32 cellular contexts compared by ENCODE assay signal in genomic region chr4:68751138-68751537, GRCh38.
"Had no signal": no experiment of that assay in that cellular context is flagged by ENCODE, and none has a peak within 500 bp of the region (broad histone marks: within the 10 kb centered on the region; RNA-seq: fewer than 3 reads in every experiment).

No MANE protein-coding gene starts in this region.

- H3K4me1 Mint-ChIP-seq: activated CD4-positive, alpha-beta T cell treated with anti-CD3 and anti-CD28 coated beads for 36 hours; activated CD4-positive, alpha-beta T cell treated with anti-CD3 and anti-CD28 coated beads, Interleukin-2, amount 10 ng/mL, durations not matched to agents 24 days and 14 days; activated CD8-positive, alpha-beta memory T cell treated with anti-CD3 and anti-CD28 coated beads, Interleukin-2, amount 10 ng/mL, durations not matched to agents 7 days and 5 days; activated naive CD4-positive, alpha-beta T cell treated with anti-CD3 and anti-CD28 coated beads, Interleukin-2, amount 10 ng/mL, durations not matched to agents 7 days and 5 days; activated naive CD8-positive, alpha-beta T cell treated with anti-CD3 and anti-CD28 coated beads, Interleukin-2, amount 10 ng/mL, durations not matched to agents 7 days and 5 days; brain; central memory CD8-positive, alpha-beta T cell; T-helper 17 cell had no signal

- ATAC-seq: activated CD4-positive, alpha-beta T cell treated with anti-CD3 and anti-CD28 coated beads for 36 hours; activated CD8-positive, alpha-beta memory T cell treated with anti-CD3 and anti-CD28 coated beads, Interleukin-2, amount 10 ng/mL, durations not matched to agents 7 days and 5 days; activated CD8-positive, alpha-beta T cell treated with anti-CD3 and anti-CD28 coated beads, Interleukin-2, amount 10 ng/mL, durations not matched to agents 7 days and 5 days; activated naive CD4-positive, alpha-beta T cell treated with anti-CD3 and anti-CD28 coated beads, Interleukin-2, amount 50 U/mL, for 72 hours; effector memory CD8-positive, alpha-beta T cell; foreskin keratinocyte; gastrocnemius medialis; heart right ventricle; T-helper 17 cell had no signal

- DNase-seq: activated CD4-positive, alpha-beta memory T cell treated with anti-CD3 and anti-CD28 coated beads for 36 hours; activated CD4-positive, alpha-beta T cell treated with anti-CD3 and anti-CD28 coated beads for 36 hours; activated CD4-positive, alpha-beta T cell treated with anti-CD3 and anti-CD28 coated beads, Interleukin-2, amount 10 ng/mL, durations not matched to agents 24 days and 14 days; activated CD4-positive, CD25-positive, alpha-beta regulatory T cell; activated CD4-positive, CD25-positive, alpha-beta regulatory T cell treated with anti-CD3 and anti-CD28 coated beads, Interleukin-2, amount 50 U/mL, for 72 hours; activated CD8-positive, alpha-beta memory T cell treated with anti-CD3 and anti-CD28 coated beads, Interleukin-2, amount 10 ng/mL, durations not matched to agents 7 days and 5 days; activated CD8-positive, alpha-beta memory T cell treated with anti-CD3 and anti-CD28 coated beads, Interleukin-2, amount 50 U/mL, for 4 hours; activated CD8-positive, alpha-beta T cell treated with anti-CD3 and anti-CD28 coated beads, Interleukin-2, amount 10 ng/mL, durations not matched to agents 7 days and 5 days; activated effector memory CD4-positive, alpha-beta T cell treated with anti-CD3 and anti-CD28 coated beads, Interleukin-2, amount 50 U/mL, for 16 hours; activated naive CD4-positive, alpha-beta T cell treated with anti-CD3 and anti-CD28 coated beads, Interleukin-2, amount 10 ng/mL, durations not matched to agents 7 days and 5 days; activated naive CD8-positive, alpha-beta T cell treated with anti-CD3 and anti-CD28 coated beads, Interleukin-2, amount 10 ng/mL, durations not matched to agents 7 days and 5 days; activated T-cell treated with anti-CD3 and anti-CD28 coated beads, Interleukin-2, amount 50 U/mL, for 1 hour; activated T-cell treated with anti-CD3 and anti-CD28 coated beads, Interleukin-2, amount 50 U/mL, for 48 hours; cortex of kidney; dermis blood vessel endothelial cell; effector CD4-positive, alpha-beta T cell; effector memory CD8-positive, alpha-beta T cell; erythroblast; foreskin keratinocyte; gastrocnemius medialis; heart right ventricle; T-helper 1 cell; T-helper 17 cell had no signal

- H3K27ac ChIP-seq: ascending aorta, breast epithelium, cardiac muscle cell, esophagus muscularis mucosa, foreskin keratinocyte, gastrocnemius medialis, heart right ventricle had no signal

- H3K4me1 ChIP-seq: ascending aorta, breast epithelium, esophagus muscularis mucosa, gastrocnemius medialis, heart right ventricle had no signal

- H3K4me3 ChIP-seq: ascending aorta, breast epithelium, cardiac muscle cell, esophagus muscularis mucosa, gastrocnemius medialis, heart right ventricle had no signal

- H3K27me3 ChIP-seq: ascending aorta, breast epithelium, cardiac muscle cell, esophagus muscularis mucosa, foreskin keratinocyte, gastrocnemius medialis, heart right ventricle had no signal

- H3K36me3 Mint-ChIP-seq: activated CD4-positive, alpha-beta memory T cell treated with anti-CD3 and anti-CD28 coated beads for 36 hours; activated CD8-positive, alpha-beta memory T cell treated with anti-CD3 and anti-CD28 coated beads, Interleukin-2, amount 10 ng/mL, durations not matched to agents 7 days and 5 days; activated naive CD4-positive, alpha-beta T cell treated with anti-CD3 and anti-CD28 coated beads, Interleukin-2, amount 10 ng/mL, durations not matched to agents 7 days and 5 days; activated naive CD4-positive, alpha-beta T cell treated with anti-CD3 and anti-CD28 coated beads, Interleukin-2, amount 50 U/mL, for 72 hours; activated naive CD8-positive, alpha-beta T cell treated with anti-CD3 and anti-CD28 coated beads, Interleukin-2, amount 10 ng/mL, durations not matched to agents 7 days and 5 days; brain had no signal

- H3K9me3 Mint-ChIP-seq: activated CD4-positive, alpha-beta T cell treated with anti-CD3 and anti-CD28 coated beads, Interleukin-2, amount 10 ng/mL, durations not matched to agents 24 days and 14 days; activated T-helper 1 cell treated with anti-CD3 and anti-CD28 coated beads, Interleukin-12 subunit alpha, Interleukin-12 subunit beta, Interleukin-2, Interleukin-4 antibody, amounts not matched to agents 30 ng/mL and 10 ng/mL and 1 ng/mL, durations not matched to agents 14 hours and 24 hours and 36 hours; effector memory CD8-positive, alpha-beta T cell had no signal

- H3K9me3 ChIP-seq: ascending aorta, breast epithelium, esophagus muscularis mucosa, gastrocnemius medialis had no signal

- H3K27ac Mint-ChIP-seq: activated CD4-positive, alpha-beta memory T cell treated with anti-CD3 and anti-CD28 coated beads for 36 hours; activated CD4-positive, alpha-beta T cell treated with anti-CD3 and anti-CD28 coated beads for 36 hours; activated CD4-positive, alpha-beta T cell treated with anti-CD3 and anti-CD28 coated beads, Interleukin-2, amount 10 ng/mL, durations not matched to agents 24 days and 14 days; activated CD8-positive, alpha-beta memory T cell treated with anti-CD3 and anti-CD28 coated beads, Interleukin-2, amount 10 ng/mL, durations not matched to agents 7 days and 5 days; activated CD8-positive, alpha-beta T cell treated with anti-CD3 and anti-CD28 coated beads, Interleukin-2, amount 10 ng/mL, durations not matched to agents 7 days and 5 days; activated naive CD4-positive, alpha-beta T cell treated with anti-CD3 and anti-CD28 coated beads, Interleukin-2, amount 10 ng/mL, durations not matched to agents 7 days and 5 days; activated naive CD4-positive, alpha-beta T cell treated with anti-CD3 and anti-CD28 coated beads, Interleukin-2, amount 50 U/mL, for 72 hours; activated naive CD8-positive, alpha-beta T cell treated with anti-CD3 and anti-CD28 coated beads, Interleukin-2, amount 10 ng/mL, durations not matched to agents 7 days and 5 days; activated T-helper 1 cell treated with anti-CD3 and anti-CD28 coated beads, Interleukin-12 subunit alpha, Interleukin-12 subunit beta, Interleukin-2, Interleukin-4 antibody, amounts not matched to agents 30 ng/mL and 10 ng/mL and 1 ng/mL, durations not matched to agents 14 hours and 24 hours and 36 hours; activated T-helper 2 cell treated with anti-CD3 and anti-CD28 coated beads, Interferon-gamma antibody, Interleukin-2, Interleukin-4, amounts not matched to agents 10 μg/mL and 5 μg/mL and 100 μg/mL, durations not matched to agents 14 hours and 24 hours and 36 hours; brain; effector memory CD8-positive, alpha-beta T cell; T-helper 17 cell had no signal

- H3K36me3 ChIP-seq: ascending aorta, breast epithelium, cardiac muscle cell, esophagus muscularis mucosa, gastrocnemius medialis, heart right ventricle had no signal

- H3K27me3 Mint-ChIP-seq: activated CD4-positive, alpha-beta memory T cell treated with anti-CD3 and anti-CD28 coated beads for 36 hours; activated CD4-positive, alpha-beta T cell treated with anti-CD3 and anti-CD28 coated beads for 36 hours; activated CD4-positive, alpha-beta T cell treated with anti-CD3 and anti-CD28 coated beads, Interleukin-2, amount 10 ng/mL, durations not matched to agents 24 days and 14 days; activated CD8-positive, alpha-beta memory T cell treated with anti-CD3 and anti-CD28 coated beads, Interleukin-2, amount 10 ng/mL, durations not matched to agents 7 days and 5 days; activated naive CD4-positive, alpha-beta T cell treated with anti-CD3 and anti-CD28 coated beads, Interleukin-2, amount 10 ng/mL, durations not matched to agents 7 days and 5 days; activated naive CD8-positive, alpha-beta T cell treated with anti-CD3 and anti-CD28 coated beads, Interleukin-2, amount 10 ng/mL, durations not matched to agents 7 days and 5 days; brain; central memory CD8-positive, alpha-beta T cell; effector memory CD8-positive, alpha-beta T cell; T-helper 17 cell had no signal

- H3K4me3 Mint-ChIP-seq: activated CD4-positive, alpha-beta memory T cell treated with anti-CD3 and anti-CD28 coated beads for 36 hours; activated CD4-positive, alpha-beta T cell treated with anti-CD3 and anti-CD28 coated beads for 36 hours; activated CD4-positive, alpha-beta T cell treated with anti-CD3 and anti-CD28 coated beads, Interleukin-2, amount 10 ng/mL, durations not matched to agents 24 days and 14 days; activated CD8-positive, alpha-beta memory T cell treated with anti-CD3 and anti-CD28 coated beads, Interleukin-2, amount 10 ng/mL, durations not matched to agents 7 days and 5 days; activated CD8-positive, alpha-beta T cell treated with anti-CD3 and anti-CD28 coated beads, Interleukin-2, amount 10 ng/mL, durations not matched to agents 7 days and 5 days; activated naive CD4-positive, alpha-beta T cell treated with anti-CD3 and anti-CD28 coated beads, Interleukin-2, amount 10 ng/mL, durations not matched to agents 7 days and 5 days; activated naive CD8-positive, alpha-beta T cell treated with anti-CD3 and anti-CD28 coated beads, Interleukin-2, amount 10 ng/mL, durations not matched to agents 7 days and 5 days; activated T-helper 1 cell treated with anti-CD3 and anti-CD28 coated beads, Interleukin-12 subunit alpha, Interleukin-12 subunit beta, Interleukin-2, Interleukin-4 antibody, amounts not matched to agents 30 ng/mL and 10 ng/mL and 1 ng/mL, durations not matched to agents 14 hours and 24 hours and 36 hours; central memory CD8-positive, alpha-beta T cell; effector memory CD8-positive, alpha-beta T cell; T-helper 17 cell had no signal
